Comparison of ENCODE assay signal across 1 cellular context in the genomic region with DNA sequence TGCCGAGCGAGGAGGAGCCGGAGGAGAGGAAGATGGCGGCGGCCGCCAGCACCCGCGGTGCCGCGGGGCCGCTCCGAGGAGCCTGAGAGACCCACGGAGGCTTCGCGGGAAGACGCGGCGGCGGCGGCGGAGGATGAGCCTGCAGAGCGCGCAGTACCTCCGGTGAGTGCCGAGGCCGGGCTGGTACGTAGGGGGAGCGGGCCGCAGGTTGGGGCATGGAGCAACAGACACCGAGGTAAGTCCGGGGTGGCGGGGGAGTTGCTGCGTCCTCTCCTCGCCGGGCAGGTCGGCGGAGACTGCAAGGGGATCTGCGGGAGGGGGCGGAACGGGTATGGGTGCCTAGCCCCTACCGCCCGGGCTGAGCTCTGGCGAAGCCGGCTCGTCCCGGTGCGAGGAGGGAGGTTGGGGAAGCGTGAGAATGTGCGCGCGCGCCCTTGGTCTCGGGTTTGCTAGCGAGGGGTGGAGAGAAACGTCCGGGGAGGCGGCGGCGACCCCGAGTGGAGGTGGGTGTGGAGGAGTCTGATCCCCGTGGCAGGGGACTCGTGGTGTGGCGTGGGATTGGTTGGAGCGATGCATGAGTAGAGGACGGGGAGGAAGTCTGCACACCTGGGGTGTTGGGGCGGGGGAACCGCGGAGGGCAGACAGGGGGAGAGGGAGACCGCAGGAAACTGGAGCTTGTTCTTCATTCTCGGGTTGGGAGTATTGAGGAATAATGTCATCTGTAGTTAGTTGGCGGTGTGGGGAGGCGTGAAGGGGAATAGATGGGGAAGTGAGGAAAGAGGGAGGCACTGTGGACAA.
TF ChIP-seq lines count a peak whose summit lies in the region.

TSS of gene SMG7 (plus strand) at position 12 of the 798 bp plus-strand sequence. CDS start at position 134, 122 bp downstream.

TF ChIP-seq in GM12878, 131 proteins besides CTCF, POLR2A, EP300 and RAD21:
- TF ChIP-seq EED (IDR thresholded peaks at IDR 0.05; ENCODE audit: low read depth) = peak; percentile 50; the same call in 1 of the 2 replicates
- TF ChIP-seq YY1 (IDR thresholded peaks at IDR 0.05; ENCODE audit: low read depth, low read length) = peak; percentile 92
- peak; percentile 65 for TF ChIP-seq ATF7 (IDR thresholded peaks at IDR 0.05; ENCODE audit: low read depth)
- TF ChIP-seq CHD1 (IDR thresholded peaks at IDR 0.05; ENCODE audit: low read depth, low read length) = no peak
- 0 out of 2 replicates have a peak, but pooled peaks have one; percentile 25 for TF ChIP-seq GATAD2B (conservative IDR thresholded peaks at IDR 0.05; ENCODE audit: low read depth)
- TF ChIP-seq RELB (IDR thresholded peaks at IDR 0.05; ENCODE audit: low read depth) = peak; percentile 54; the same call in 1 of the 2 replicates
- TF ChIP-seq IKZF2 (IDR thresholded peaks at IDR 0.05) = peak; percentile 48 to 56; a peak in 2 of 4 replicates
- TF ChIP-seq RUNX3 (IDR thresholded peaks at IDR 0.05; ENCODE audit: low read length) = peak; percentile 66
- peak; percentile 58 for TF ChIP-seq NKRF (conservative IDR thresholded peaks at IDR 0.05)
- no peak for TF ChIP-seq SREBF2 (IDR thresholded peaks at IDR 0.05; ENCODE audit: low read length)
- TF ChIP-seq, protein P1, sequence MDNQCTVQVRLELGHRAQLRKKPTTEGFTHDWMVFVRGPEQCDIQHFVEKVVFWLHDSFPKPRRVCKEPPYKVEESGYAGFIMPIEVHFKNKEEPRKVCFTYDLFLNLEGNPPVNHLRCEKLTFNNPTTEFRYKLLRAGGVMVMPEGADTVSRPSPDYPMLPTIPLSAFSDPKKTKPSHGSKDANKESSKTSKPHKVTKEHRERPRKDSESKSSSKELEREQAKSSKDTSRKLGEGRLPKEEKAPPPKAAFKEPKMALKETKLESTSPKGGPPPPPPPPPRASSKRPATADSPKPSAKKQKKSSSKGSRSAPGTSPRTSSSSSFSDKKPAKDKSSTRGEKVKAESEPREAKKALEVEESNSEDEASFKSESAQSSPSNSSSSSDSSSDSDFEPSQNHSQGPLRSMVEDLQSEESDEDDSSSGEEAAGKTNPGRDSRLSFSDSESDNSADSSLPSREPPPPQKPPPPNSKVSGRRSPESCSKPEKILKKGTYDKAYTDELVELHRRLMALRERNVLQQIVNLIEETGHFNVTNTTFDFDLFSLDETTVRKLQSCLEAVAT (IDR thresholded peaks at IDR 0.05) = peak; percentile 59; the same call in 1 of the 2 replicates
- TF ChIP-seq TAF1 (IDR thresholded peaks at IDR 0.05; ENCODE audit: borderline replicate concordance, low read depth, low read length) = peak; percentile 67; the same call in 1 of the 2 replicates
- TF ChIP-seq LARP7 (IDR thresholded peaks at IDR 0.05) = peak; percentile 85; the same call in 1 of the 2 replicates
- TF ChIP-seq RB1 (IDR thresholded peaks at IDR 0.05; ENCODE audit: borderline replicate concordance) = 0 out of 2 replicates have a peak, but pooled peaks have one; percentile 33
- no peak for TF ChIP-seq SIX5 (IDR thresholded peaks at IDR 0.05; ENCODE audit: low read depth, low read length, severe bottlenecking)
- no peak for TF ChIP-seq SUPT20H (IDR thresholded peaks at IDR 0.05; ENCODE audit: borderline replicate concordance, control insufficient read depth, low read depth, low read length)
- no peak for TF ChIP-seq SIN3A (IDR thresholded peaks at IDR 0.05; ENCODE audit: low read depth, low read length)
- TF ChIP-seq CREB1 (IDR thresholded peaks at IDR 0.05; ENCODE audit: low read depth) = 0 out of 2 replicates have a peak, but pooled peaks have one; percentile 6
- TF ChIP-seq HDGF (IDR thresholded peaks at IDR 0.05) = 0 out of 2 replicates have a peak, but pooled peaks have one; percentile 40
- TF ChIP-seq BACH1 (IDR thresholded peaks at IDR 0.05; ENCODE audit: borderline replicate concordance) = peak; percentile 51; the same call in 1 of the 2 replicates
- 0 out of 3 replicates have a peak, but pooled peaks have one; percentile 10 for TF ChIP-seq POU2F2 (IDR thresholded peaks at IDR 0.05; ENCODE audit: borderline replicate concordance, low read depth, low read length)
